ENCODE assay signal across 30 cellular contexts in the genomic region with DNA sequence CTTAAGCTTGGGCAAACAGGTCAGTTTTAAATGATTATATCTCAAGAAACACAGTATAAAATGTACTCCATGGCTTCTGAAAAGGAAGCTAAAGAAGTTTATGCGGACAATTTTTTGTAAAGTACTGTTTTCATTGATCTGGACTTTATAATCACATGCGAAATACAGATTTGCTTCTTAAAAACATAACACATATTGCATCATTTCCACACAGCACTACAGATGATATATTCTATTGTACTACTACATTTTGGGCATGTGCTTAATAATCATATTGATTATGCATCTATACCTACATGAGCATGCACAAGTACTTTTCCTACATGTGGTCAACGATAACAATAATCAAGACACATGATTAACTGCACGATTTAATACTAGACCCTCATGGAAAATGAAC.
"Had no signal": no experiment of that assay in that cellular context is flagged by ENCODE, and none has a peak within 500 bp of the region (broad histone marks: within the 10 kb centered on the region; RNA-seq: fewer than 3 reads in every experiment).

No MANE protein-coding gene starts in this region.

- H3K4me3 Mint-ChIP-seq: natural killer cell; nephron; neural progenitor cell; stimulated activated memory B cell treated with anti-CD40 and anti-IgM and Interleukin-4, amounts not matched to agents 10 μg/mL and 1 μg/mL and 100 μg/mL, for 72 hours; stimulated activated naive CD8-positive, alpha-beta T cell treated with anti-CD3 and anti-CD28 coated beads, Interleukin-15, amount 100 ng/mL, for 72 hours; type B pancreatic cell had no signal

- ATAC-seq: natural killer cell; psoas muscle; right cardiac atrium; sciatic nerve; stimulated activated memory B cell treated with anti-CD40 and anti-IgM and Interleukin-4, amounts not matched to agents 10 μg/mL and 1 μg/mL and 100 μg/mL, for 72 hours; stimulated activated naive CD8-positive, alpha-beta T cell treated with anti-CD3 and anti-CD28 coated beads, Interleukin-15, amount 100 ng/mL, for 72 hours; stimulated activated naive CD8-positive, alpha-beta T cell treated with anti-CD3 and anti-CD28 coated beads, Interleukin-15, Interleukin-2, amounts not matched to agents 100 U/mL and 50 U/mL, for 24 hours; upper lobe of right lung had no signal

- H3K9me3 ChIP-seq: ovary, psoas muscle, spleen, suprapubic skin, testis, tibial artery, transverse colon, upper lobe of right lung, uterus had no signal

- DNase-seq: natural killer cell; occipital lobe; ovary; psoas muscle; right cardiac atrium; spleen; stimulated activated CD4-positive, alpha-beta T cell treated with anti-CD3 and anti-CD28 coated beads, Interleukin-12 subunit alpha, Interleukin-12 subunit beta, amount 100 ng/mL, for 4 hours; stimulated activated CD4-positive, alpha-beta T cell treated with anti-CD3 and anti-CD28 coated beads, Interleukin-1b, Interleukin-23, amount 100 ng/mL, for 48 hours; stimulated activated CD4-positive, alpha-beta T cell treated with anti-CD3 and anti-CD28 coated beads, Interleukin-4, amount 100 ng/mL, for 1 hour; stimulated activated CD4-positive, alpha-beta T cell treated with anti-CD3 and anti-CD28 coated beads, Interleukin-4, amount 100 ng/mL, for 4 hours; stimulated activated CD8-positive, alpha-beta memory T cell treated with anti-CD3 and anti-CD28 coated beads, Interleukin-4, amount 100 ng/mL, for 48 hours; stimulated activated naive CD4-positive, alpha-beta T cell; stimulated activated naive CD8-positive, alpha-beta T cell treated with anti-CD3 and anti-CD28 coated beads, Interleukin-15, amount 100 ng/mL, for 72 hours; stimulated activated naive CD8-positive, alpha-beta T cell treated with anti-CD3 and anti-CD28 coated beads, Interleukin-15, Interleukin-2, amounts not matched to agents 100 U/mL and 50 U/mL, for 24 hours; substantia nigra; testis; tibial artery; transverse colon; upper lobe of right lung; uterus had no signal

- H3K4me1 ChIP-seq: neural progenitor cell, parathyroid adenoma, psoas muscle, spleen, suprapubic skin, testis, tibial artery, transverse colon, upper lobe of right lung, uterus had no signal

- H3K36me3 ChIP-seq: ovary, uterus had no signal

- H3K9ac ChIP-seq: neural progenitor cell, parathyroid adenoma had no signal

- H3K4me1 Mint-ChIP-seq: nephron; neural progenitor cell; stimulated activated memory B cell treated with anti-CD40 and anti-IgM and Interleukin-4, amounts not matched to agents 10 μg/mL and 1 μg/mL and 100 μg/mL, for 72 hours; stimulated activated naive CD8-positive, alpha-beta T cell treated with anti-CD3 and anti-CD28 coated beads, Interleukin-15, amount 100 ng/mL, for 72 hours had no signal

- H3K4me2 ChIP-seq: neural progenitor cell, smooth muscle cell had no signal

- H3K79me2 ChIP-seq: parathyroid adenoma had no signal

- H3K9me3 Mint-ChIP-seq: natural killer cell; nephron; neural progenitor cell; stimulated activated memory B cell treated with anti-CD40 and anti-IgM and Interleukin-4, amounts not matched to agents 10 μg/mL and 1 μg/mL and 100 μg/mL, for 72 hours; stimulated activated naive CD8-positive, alpha-beta T cell treated with anti-CD3 and anti-CD28 coated beads, Interleukin-15, amount 100 ng/mL, for 72 hours; type B pancreatic cell had no signal

- H2AFZ ChIP-seq: neural progenitor cell, parathyroid adenoma had no signal

- H3K4me3 ChIP-seq: neural progenitor cell, ovary, psoas muscle, skin epidermis, smooth muscle cell, spleen, suprapubic skin, testis, tibial artery, transverse colon, upper lobe of right lung, uterus had no signal

- H3K27me3 ChIP-seq: neural progenitor cell, ovary, spleen, suprapubic skin, testis, tibial artery, transverse colon, upper lobe of right lung, uterus had no signal

- H3K27ac ChIP-seq: neural progenitor cell, ovary, parathyroid adenoma, psoas muscle, skin epidermis, spleen, suprapubic skin, testis, tibial artery, transverse colon, upper lobe of right lung, uterus had no signal

- H3K27me3 Mint-ChIP-seq: progenitor cell of endocrine pancreas; stimulated activated memory B cell treated with anti-CD40 and anti-IgM and Interleukin-4, amounts not matched to agents 10 μg/mL and 1 μg/mL and 100 μg/mL, for 72 hours; stimulated activated naive CD8-positive, alpha-beta T cell treated with anti-CD3 and anti-CD28 coated beads, Interleukin-15, amount 100 ng/mL, for 72 hours; type B pancreatic cell had no signal

- H3K27ac Mint-ChIP-seq: nephron; neural progenitor cell; progenitor cell of endocrine pancreas; stimulated activated memory B cell treated with anti-CD40 and anti-IgM and Interleukin-4, amounts not matched to agents 10 μg/mL and 1 μg/mL and 100 μg/mL, for 72 hours; type B pancreatic cell had no signal
